ENCODE assay signal across 8 cellular contexts in genomic region chr17:2406903-2407790, GRCh38. TPM values are rescaled to one million over a fixed set of nuclear protein-coding genes. Genes with fewer than 3 reads are reported as not detected.
A peak's percentile ranks its signal among the peaks of the same experiment; 100 is the strongest.
DNase-seq lines count a peak whose midpoint lies in the region; TF ChIP-seq lines count a peak whose summit lies in the region.

No MANE protein-coding gene starts in this region.

- H3K36me3 ChIP-seq in A673 (ENCODE audit: insufficient read depth, low read length, poor library complexity, severe bottlenecking) = no peaks in the 10 kb centered on the region

- DNase-seq in A673 (ENCODE audit: low spot score) = no peak
- peak; percentile 95 for DNase-seq in LHCN-M2 (ENCODE audit: low read depth)
- peak; percentile 79 for DNase-seq in dermis blood vessel endothelial cell
- DNase-seq in myocyte (ENCODE audit: low read depth) = peak; percentile 96
- no peak for DNase-seq in GF-D8 (lab: John Stamatoyannopoulos, UW)
- DNase-seq in NCI-H524 treated with DMSO at 0.1 percent for 48 hours (lab: John Stamatoyannopoulos, UW) = no peak
- no peak for DNase-seq in NCI-H446 treated with DMSO at 0.1 percent for 48 hours (lab: John Stamatoyannopoulos, UW)
- DNase-seq in HuH-7 (ENCODE audit: low spot score) = no peak

- peaks cover 51% of the 10 kb centered on the region for H3K4me1 ChIP-seq in A673 (ENCODE audit: insufficient read depth, low read length, poor library complexity, severe bottlenecking)

- intact Hi-C loops in A673 (cut with micrococcal nuclease; ENCODE audit: unreplicated experiment) = no loop called here

- POLR2A ChIA-PET in A673 (lab: Charles Lee; ENCODE audit: low non-redundant PET) = interaction anchor here (0.6 to 0.8 kb wide), 2 partner anchors 9 to 304 kb away, joined by 4 to 5 read pairs; no protein-coding TSS in a partner anchor

- peak overlapping the region; percentile 75 for H3K27ac ChIP-seq in A673 (ENCODE audit: low read depth, low read length, poor library complexity, severe bottlenecking)

- no TSS peak for BruUV-seq in A673 (replicated peaks; lab: Mats Ljungman, UMichigan)

- CTCF ChIA-PET in A673 (lab: Charles Lee) = interaction anchor here (0.6 to 1.0 kb wide), 3 partner anchors 9 to 832 kb away, joined by 3 to 6 read pairs (median 4); no protein-coding TSS in a partner anchor

- TF ChIP-seq CTCF in A673 (conservative IDR thresholded peaks at IDR 0.05; ENCODE audit: low read depth, low read length) = no peak

- H3K9me3 ChIP-seq in A673 (ENCODE audit: low read depth, low read length, poor library complexity, severe bottlenecking) = no peaks in the 10 kb centered on the region

- H3K4me3 ChIP-seq in A673 (ENCODE audit: low read depth, low read length, poor library complexity, severe bottlenecking) = no peak overlapping the region

- no peaks in the 10 kb centered on the region for H3K27me3 ChIP-seq in A673 (replicated peaks; ENCODE audit: insufficient read depth, low read depth, low read length, poor library complexity)

RNA-seq across cellular contexts. Expression of gene MNT, which starts 6.3 kb away (rescaled TPM):
- total RNA-seq in A673 (2021) (32.1 and 33.4 TPM in 2 replicates), LHCN-M2 (2014; rRNA removed) (6.3 and 6.8 TPM in 2 replicates), dermis blood vessel endothelial cell (3.9 and 5.1 TPM in 2 replicates), myocyte (6.4 and 8.5 TPM in 2 replicates)
- 7.8 TPM for polyA plus RNA-seq in LHCN-M2 (2012)
- 13.6 TPM for polyA plus RNA-seq in myocyte (2012)

Comparison
In these comparisons a context has a peak if more than half of its experiments do, and no peak if none do; other contexts are left out.
1. DNase-seq: peak in LHCN-M2 (single experiment), dermis blood vessel endothelial cell (single experiment) and myocyte (single experiment); none in A673 (single experiment), GF-D8 (single experiment), NCI-H524 treated with DMSO at 0.1 percent for 48 hours (single experiment), NCI-H446 treated with DMSO at 0.1 percent for 48 hours (single experiment) and HuH-7 (single experiment).